In the genomic region with DNA sequence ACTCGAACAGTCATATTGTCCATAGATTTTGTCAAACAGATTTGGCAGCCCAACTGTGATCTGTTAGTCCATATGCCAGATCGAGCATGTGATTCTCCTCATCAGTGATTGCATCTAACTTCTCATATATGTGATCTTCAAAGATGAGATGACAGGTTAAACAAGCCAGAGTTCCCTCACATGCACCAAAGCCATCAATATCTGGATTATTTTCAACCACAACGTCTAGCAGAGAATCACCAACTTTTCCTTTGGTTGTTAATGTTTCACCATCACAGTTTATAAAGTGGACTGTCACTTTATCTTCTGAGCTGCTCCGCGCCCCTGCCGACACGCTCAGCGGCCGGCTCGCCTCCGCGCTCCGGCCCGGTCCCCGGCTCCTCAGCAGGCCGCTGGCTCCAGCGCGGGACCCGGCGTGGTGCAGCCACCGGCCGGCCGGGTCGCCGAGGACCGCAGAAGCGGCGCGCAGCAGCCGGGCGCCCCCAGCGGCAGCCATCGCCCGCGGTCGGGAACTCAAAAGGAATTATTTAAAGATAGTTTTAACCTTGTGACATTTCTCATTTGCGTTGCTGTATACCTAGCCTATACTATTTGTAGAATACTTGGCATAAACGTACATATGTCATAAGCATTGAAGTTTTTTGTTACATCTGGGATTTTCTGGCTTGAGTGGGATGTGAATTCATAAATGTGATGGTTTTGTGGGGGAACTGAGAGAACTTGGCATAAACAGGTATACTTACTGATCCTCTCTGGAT, we compare ENCODE assay signal across 8 cellular contexts. TPM values are rescaled to one million over a fixed set of nuclear protein-coding genes. Genes with fewer than 3 reads are reported as not detected.
A peak's percentile ranks its signal among the peaks of the same experiment; 100 is the strongest.
DNase-seq lines count a peak whose midpoint lies in the region; ATAC-seq and TF ChIP-seq lines count a peak whose summit lies in the region.

No MANE protein-coding gene starts in this region.

- H3K27ac ChIP-seq in ovary = no peak overlapping the region

- TF ChIP-seq CTCF in AG04449 (IDR thresholded peaks at IDR 0.05; ENCODE audit: insufficient read depth, low read length, missing control alignments) = peak; percentile 21
- TF ChIP-seq CTCF in fibroblast of the aortic adventitia (IDR thresholded peaks at IDR 0.05; ENCODE audit: insufficient read depth, low read length) = peak; percentile 46
- peak; percentile 56 to 79 (median 69) for TF ChIP-seq CTCF in ovary (IDR thresholded peaks at IDR 0.05)

- WGBS in ovary, 3 donors = 18 to 31% (median 27%) methylated on average over 38 of the region's 38 CpGs

- POLR2A ChIA-PET in AG04449 (lab: Yijun Ruan, JAX) (no interaction called here), HEK293T (lab: Yijun Ruan, JAX) (no interaction called here)

- H3K36me3 ChIP-seq in ovary = no peaks in the 10 kb centered on the region

- H3K9me3 ChIP-seq in ovary = no peaks in the 10 kb centered on the region

- TF ChIP-seq EP300 in ovary (IDR thresholded peaks at IDR 0.05) = no peak

- intact Hi-C loops in ovary (cut with DNase I) = loop anchor here in 1 of 4 donors (10.0 kb wide), 1 partner anchor 161 kb away; no protein-coding TSS in a partner anchor

- CTCF ChIA-PET in AG04449 (lab: Yijun Ruan, JAX) (interaction anchor here (0.6 to 3.7 kb wide), 7 partner anchors 9 to 285 kb away, joined by 3 to 54 read pairs (median 6); no protein-coding TSS in a partner anchor), HEK293T (lab: Yijun Ruan, JAX) (interaction anchor here (1.1 kb wide), 1 partner anchor 154 kb away, joined by 3 read pairs; no protein-coding TSS in a partner anchor)

- H3K4me1 ChIP-seq in ovary (ENCODE audit: insufficient read depth) = peaks cover 2% of the 10 kb centered on the region

- DNase-seq in AG04449 (ENCODE audit: low read depth, low spot score) (no peak), HEK293T (ENCODE audit: extremely low spot score) (peak; percentile 8), fibroblast of the aortic adventitia (ENCODE audit: low read depth) (peak; percentile 19), ovary (peak; percentile 34 to 73 (median 57)), 8988T (no peak), NCI-H1694 treated with DMSO at 0.1 percent for 48 hours (lab: John Stamatoyannopoulos, UW) (no peak)
- peak; percentile 41 for DNase-seq in activated CD8-positive, alpha-beta memory T cell treated with anti-CD3 and anti-CD28 coated beads, Interleukin-2, amount 50 U/mL, for 4 hours

- no peak for ATAC-seq in GM18870 (IDR thresholded peaks at IDR 0.05; ENCODE audit: unreplicated experiment)

- no peak for TF ChIP-seq POLR2A in ovary (IDR thresholded peaks at IDR 0.05)

- no peaks in the 10 kb centered on the region for H3K27me3 ChIP-seq in ovary

- H3K4me3 ChIP-seq in AG04449 (ENCODE audit: low read depth, low read length) (no peak overlapping the region), fibroblast of the aortic adventitia (ENCODE audit: low read depth, low read length) (no peak overlapping the region), ovary (no peak overlapping the region)

TF ChIP-seq in HEK293T, 16 proteins besides CTCF, POLR2A, EP300 and RAD21:
- TF ChIP-seq ELF4 (IDR thresholded peaks at IDR 0.05) (no peak), L3MBTL2 (conservative IDR thresholded peaks at IDR 0.05) (no peak)
- TF ChIP-seq, protein P1, sequence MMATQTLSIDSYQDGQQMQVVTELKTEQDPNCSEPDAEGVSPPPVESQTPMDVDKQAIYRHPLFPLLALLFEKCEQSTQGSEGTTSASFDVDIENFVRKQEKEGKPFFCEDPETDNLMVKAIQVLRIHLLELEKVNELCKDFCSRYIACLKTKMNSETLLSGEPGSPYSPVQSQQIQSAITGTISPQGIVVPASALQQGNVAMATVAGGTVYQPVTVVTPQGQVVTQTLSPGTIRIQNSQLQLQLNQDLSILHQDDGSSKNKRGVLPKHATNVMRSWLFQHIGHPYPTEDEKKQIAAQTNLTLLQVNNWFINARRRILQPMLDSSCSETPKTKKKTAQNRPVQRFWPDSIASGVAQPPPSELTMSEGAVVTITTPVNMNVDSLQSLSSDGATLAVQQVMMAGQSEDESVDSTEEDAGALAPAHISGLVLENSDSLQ (IDR thresholded peaks at IDR 0.05) = no peak
TF ChIP-seq in HEK293T: peak in this region for 0.

RNA-seq across cellular contexts. Expression of gene DYNLRB1, which starts 40.1 kb away (rescaled TPM):
- total RNA-seq in fibroblast of the aortic adventitia (ENCODE audit: low replicate concordance) (30.0 and 144 TPM in 2 replicates), ovary (100 to 1,000 TPM in 6 of 7 donors, 10 to 100 TPM in 1; 79.9 to 128 (median 121) TPM)
- polyA plus RNA-seq in ovary = 100 to 1,000 TPM; 151 to 319 TPM

Comparison
In these comparisons a context has a peak if more than half of its experiments do, and no peak if none do; other contexts are left out.
1. DNase-seq: peak in HEK293T (single experiment), activated CD8-positive, alpha-beta memory T cell treated with anti-CD3 and anti-CD28 coated beads, Interleukin-2, amount 50 U/mL, for 4 hours (single experiment), fibroblast of the aortic adventitia (single experiment) and ovary (5 of 5); none in AG04449 (single experiment), 8988T (single experiment) and NCI-H1694 treated with DMSO at 0.1 percent for 48 hours (single experiment).
2. Peak in every context shown above with its lines, with median percentiles within 50 percentile points of each other: CTCF ChIP-seq.